In genomic region chr16:9772526-9772925, GRCh38 we compare ENCODE assay signal across 22 cellular contexts.
"Had no signal": no experiment of that assay in that cellular context is flagged by ENCODE, and none has a peak within 500 bp of the region (broad histone marks: within the 10 kb centered on the region; RNA-seq: fewer than 3 reads in every experiment).

No MANE protein-coding gene starts in this region.

- FAIRE-seq: HTR-8/SVneo had no signal

- H3K27ac ChIP-seq: HL-60, PC-9, Peyer's patch, SJCRH30 had no signal

- H3K4me3 ChIP-seq: PC-9, Peyer's patch, SJCRH30 had no signal

- H2AFZ ChIP-seq: PC-9 had no signal

- H3K4me1 ChIP-seq: Peyer's patch, SJCRH30 had no signal

- ATAC-seq: Right ventricle myocardium inferior, SK-N-SH treated with all-trans-retinoic acid at 6 μM for 48 hours had no signal

- H3K9me3 ChIP-seq: Peyer's patch, SJCRH30 had no signal

- DNase-seq: Kasumi-1; KG1; MM.1S; NCI-H1092 treated with DMSO at 0.1 percent for 48 hours; NCI-H1436; NCI-H187 treated with DMSO at 0.1 percent for 48 hours; NCI-H2029 treated with DMSO at 0.1 percent for 48 hours; NCI-H2227 treated with DMSO at 0.1 percent for 48 hours; NCI-H524; NCI-H526 treated with DMSO at 0.1 percent for 48 hours; NCI-H748 treated with DMSO at 0.1 percent for 48 hours; NK-92 treated with Interleukin-12 subunit alpha and Interleukin-12 subunit beta, amount 100 ng/mL, for 24 hours; OCI-M1; PC-9; Peyer's patch; SHP77 treated with DMSO at 0.1 percent for 48 hours; SJCRH30; T-helper 1 cell had no signal

- H3K27me3 ChIP-seq: Peyer's patch, SJCRH30 had no signal

- H3K36me3 ChIP-seq: Peyer's patch, SJCRH30 had no signal

- H3K4me2 ChIP-seq: PC-9 had no signal
